In the genomic region with DNA sequence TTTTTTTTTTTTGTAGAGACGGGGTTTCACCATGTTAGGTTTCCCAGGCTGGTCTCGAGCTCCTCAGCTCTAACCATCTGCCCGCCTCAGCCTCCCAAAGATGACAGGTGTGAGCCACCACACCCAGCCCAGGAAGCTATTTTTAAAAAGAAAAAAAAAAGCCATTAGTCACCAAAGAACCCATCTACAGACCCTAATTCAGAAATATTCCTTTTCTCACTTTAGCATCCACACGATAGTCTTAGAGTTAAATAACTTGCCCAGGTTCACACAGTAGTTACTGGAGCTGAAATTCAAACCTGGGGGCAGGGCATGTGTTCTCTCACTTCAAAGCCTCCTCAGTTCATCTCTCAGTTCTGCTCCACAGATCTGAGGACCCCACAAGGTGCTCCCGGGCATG, we compare ENCODE assay signal across 22 cellular contexts.
DNase-seq lines count a peak whose midpoint lies in the region; ATAC-seq and TF ChIP-seq lines count a peak whose summit lies in the region.
"Had no signal": no experiment of that assay in that cellular context is flagged by ENCODE, and none has a peak within 500 bp of the region (broad histone marks: within the 10 kb centered on the region; RNA-seq: fewer than 3 reads in every experiment).

No MANE protein-coding gene starts in this region.

- no peaks in the 10 kb centered on the region for H3K27me3 ChIP-seq in GM06990 (replicated peaks; ENCODE audit: control insufficient read depth, insufficient read depth, low read length)
- H3K27me3 ChIP-seq in upper lobe of right lung = no peaks in the 10 kb centered on the region
- H3K27me3 ChIP-seq: colonic mucosa had no signal

- intact Hi-C loops in upper lobe of right lung (cut with DNase I) = no loop called here

- H3K4me1 Mint-ChIP-seq in T-helper 17 cell = peaks cover 5% of the 10 kb centered on the region

- no peaks in the 10 kb centered on the region for H3K36me3 Mint-ChIP-seq in T-helper 17 cell (ENCODE audit: low read depth)

- peak overlapping the region; percentile 43 for H3K27ac Mint-ChIP-seq in T-helper 17 cell
- H3K27ac Mint-ChIP-seq: T-helper 2 cell treated with Interferon-gamma antibody and Interleukin-4, amounts not matched to agents 5 μg/mL and 100 μg/mL, for 36 hours had no signal

- no peak overlapping the region for H3K4me3 Mint-ChIP-seq in T-helper 17 cell
- H3K4me3 Mint-ChIP-seq: nephron; T-helper 2 cell treated with Interferon-gamma antibody and Interleukin-4, amounts not matched to agents 5 μg/mL and 100 μg/mL, for 36 hours had no signal

- no peaks in the 10 kb centered on the region for H3K9me3 ChIP-seq in T-helper 17 cell (ENCODE audit: control insufficient read depth, low read length, poor library complexity, severe bottlenecking)
- no peaks in the 10 kb centered on the region for H3K9me3 ChIP-seq in upper lobe of right lung
- H3K9me3 ChIP-seq: colonic mucosa, psoas muscle had no signal

- TF ChIP-seq CTCF in GM06990 (IDR thresholded peaks at IDR 0.05; ENCODE audit: insufficient read depth, low read length, poor library complexity, severe bottlenecking) (no peak), upper lobe of right lung (IDR thresholded peaks at IDR 0.05) (no peak), foreskin fibroblast (IDR thresholded peaks at IDR 0.05; ENCODE audit: low read depth, low read length) (no peak)

- H3K4me3 ChIP-seq in GM06990 (replicated peaks; ENCODE audit: low read depth, low read length) (no peak overlapping the region), upper lobe of right lung (no peak overlapping the region), foreskin fibroblast (ENCODE audit: low read depth in 1 of 2, low read length in 2 of 2) (no peak overlapping the region)
- H3K4me3 ChIP-seq: colonic mucosa, GM23248, psoas muscle, smooth muscle cell had no signal

- peak; percentile 71 for DNase-seq in GM06990 (ENCODE audit: extremely low read depth, insufficient read length)
- no peak for DNase-seq in T-helper 17 cell
- DNase-seq in COLO668 (lab: John Stamatoyannopoulos, UW; ENCODE audit: unreplicated experiment) = no peak
- DNase-seq in upper lobe of right lung = no peak
- DNase-seq in foreskin fibroblast = no peak
- DNase-seq: activated gamma-delta T cell treated with Interleukin-2 at 50 U/mL for 16 hours, colonic mucosa, GM23248, hippocampal formation, kidney, mesenchymal stem cell, NCI-H187, NCI-H510A, psoas muscle, SHP77 treated with DMSO at 0.1 percent for 48 hours had no signal

- no peaks in the 10 kb centered on the region for H3K27me3 Mint-ChIP-seq in T-helper 17 cell

- ATAC-seq in GM18861 (IDR thresholded peaks at IDR 0.05; ENCODE audit: unreplicated experiment) (peak; percentile 29), HG02642 (IDR thresholded peaks at IDR 0.05; ENCODE audit: poor library complexity, unreplicated experiment) (peak; percentile 45), T-helper 17 cell (no peak), upper lobe of right lung (no peak), SK-N-SH treated with all-trans-retinoic acid at 6 μM for 48 hours (no peak)
- ATAC-seq: activated CD4-positive, CD25-positive, alpha-beta regulatory T cell treated with anti-CD3 and anti-CD28 coated beads, Interleukin-2, amount 50 U/mL, for 24 hours; psoas muscle had no signal

- H3K27ac ChIP-seq in upper lobe of right lung = no peak overlapping the region
- H3K27ac ChIP-seq: colonic mucosa, GM23248, psoas muscle had no signal

- H3K36me3 ChIP-seq in GM06990 (ENCODE audit: control insufficient read depth, insufficient read depth, low read length) = no peaks in the 10 kb centered on the region
- no peaks in the 10 kb centered on the region for H3K36me3 ChIP-seq in upper lobe of right lung
- H3K36me3 ChIP-seq: colonic mucosa had no signal

- H3K4me1 ChIP-seq in upper lobe of right lung = no peaks in the 10 kb centered on the region
- H3K4me1 ChIP-seq: colonic mucosa had no signal

TF ChIP-seq in SK-N-SH treated with all-trans-retinoic acid at 6 μM for 48 hours, 23 proteins besides CTCF, POLR2A, EP300 and RAD21:
- no peak for TF ChIP-seq BACH2 (CRISPR knock-in tag; IDR thresholded peaks at IDR 0.05; ENCODE audit: borderline replicate concordance)
- no peak for TF ChIP-seq TOX (CRISPR knock-in tag; IDR thresholded peaks at IDR 0.05; ENCODE audit: borderline replicate concordance)
- TF ChIP-seq, protein P1, sequence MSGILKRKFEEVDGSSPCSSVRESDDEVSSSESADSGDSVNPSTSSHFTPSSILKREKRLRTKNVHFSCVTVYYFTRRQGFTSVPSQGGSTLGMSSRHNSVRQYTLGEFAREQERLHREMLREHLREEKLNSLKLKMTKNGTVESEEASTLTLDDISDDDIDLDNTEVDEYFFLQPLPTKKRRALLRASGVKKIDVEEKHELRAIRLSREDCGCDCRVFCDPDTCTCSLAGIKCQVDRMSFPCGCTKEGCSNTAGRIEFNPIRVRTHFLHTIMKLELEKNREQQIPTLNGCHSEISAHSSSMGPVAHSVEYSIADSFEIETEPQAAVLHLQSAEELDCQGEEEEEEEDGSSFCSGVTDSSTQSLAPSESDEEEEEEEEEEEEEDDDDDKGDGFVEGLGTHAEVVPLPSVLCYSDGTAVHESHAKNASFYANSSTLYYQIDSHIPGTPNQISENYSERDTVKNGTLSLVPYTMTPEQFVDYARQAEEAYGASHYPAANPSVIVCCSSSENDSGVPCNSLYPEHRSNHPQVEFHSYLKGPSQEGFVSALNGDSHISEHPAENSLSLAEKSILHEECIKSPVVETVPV (CRISPR knock-in tag; IDR thresholded peaks at IDR 0.05) = no peak
- TF ChIP-seq, protein P2, sequence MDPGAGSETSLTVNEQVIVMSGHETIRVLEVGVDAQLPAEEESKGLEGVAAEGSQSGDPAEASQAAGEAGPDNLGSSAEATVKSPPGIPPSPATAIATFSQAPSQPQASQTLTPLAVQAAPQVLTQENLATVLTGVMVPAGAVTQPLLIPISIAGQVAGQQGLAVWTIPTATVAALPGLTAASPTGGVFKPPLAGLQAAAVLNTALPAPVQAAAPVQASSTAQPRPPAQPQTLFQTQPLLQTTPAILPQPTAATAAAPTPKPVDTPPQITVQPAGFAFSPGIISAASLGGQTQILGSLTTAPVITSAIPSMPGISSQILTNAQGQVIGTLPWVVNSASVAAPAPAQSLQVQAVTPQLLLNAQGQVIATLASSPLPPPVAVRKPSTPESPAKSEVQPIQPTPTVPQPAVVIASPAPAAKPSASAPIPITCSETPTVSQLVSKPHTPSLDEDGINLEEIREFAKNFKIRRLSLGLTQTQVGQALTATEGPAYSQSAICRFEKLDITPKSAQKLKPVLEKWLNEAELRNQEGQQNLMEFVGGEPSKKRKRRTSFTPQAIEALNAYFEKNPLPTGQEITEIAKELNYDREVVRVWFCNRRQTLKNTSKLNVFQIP (CRISPR knock-in tag; IDR thresholded peaks at IDR 0.05; ENCODE audit: borderline replicate concordance, low read depth) = no peak
- TF ChIP-seq ZNF565 (CRISPR knock-in tag; conservative IDR thresholded peaks at IDR 0.05; ENCODE audit: low read depth) = no peak
- no peak for TF ChIP-seq ISL1 (CRISPR knock-in tag; IDR thresholded peaks at IDR 0.05)
- TF ChIP-seq SNAI2 (CRISPR knock-in tag; IDR thresholded peaks at IDR 0.05) = no peak
- TF ChIP-seq, protein P3, sequence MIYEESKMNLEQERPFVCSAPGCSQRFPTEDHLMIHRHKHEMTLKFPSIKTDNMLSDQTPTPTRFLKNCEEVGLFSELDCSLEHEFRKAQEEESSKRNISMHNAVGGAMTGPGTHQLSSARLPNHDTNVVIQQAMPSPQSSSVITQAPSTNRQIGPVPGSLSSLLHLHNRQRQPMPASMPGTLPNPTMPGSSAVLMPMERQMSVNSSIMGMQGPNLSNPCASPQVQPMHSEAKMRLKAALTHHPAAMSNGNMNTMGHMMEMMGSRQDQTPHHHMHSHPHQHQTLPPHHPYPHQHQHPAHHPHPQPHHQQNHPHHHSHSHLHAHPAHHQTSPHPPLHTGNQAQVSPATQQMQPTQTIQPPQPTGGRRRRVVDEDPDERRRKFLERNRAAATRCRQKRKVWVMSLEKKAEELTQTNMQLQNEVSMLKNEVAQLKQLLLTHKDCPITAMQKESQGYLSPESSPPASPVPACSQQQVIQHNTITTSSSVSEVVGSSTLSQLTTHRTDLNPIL (CRISPR knock-in tag; IDR thresholded peaks at IDR 0.05; ENCODE audit: low read depth) = no peak
- no peak for TF ChIP-seq PPARA (CRISPR knock-in tag; IDR thresholded peaks at IDR 0.05; ENCODE audit: borderline replicate concordance)
- no peak for TF ChIP-seq ZFP3 (CRISPR knock-in tag; IDR thresholded peaks at IDR 0.05)
- TF ChIP-seq ARNTL (CRISPR knock-in tag; IDR thresholded peaks at IDR 0.05; ENCODE audit: borderline replicate concordance, low read depth) = no peak
- TF ChIP-seq, protein P4, sequence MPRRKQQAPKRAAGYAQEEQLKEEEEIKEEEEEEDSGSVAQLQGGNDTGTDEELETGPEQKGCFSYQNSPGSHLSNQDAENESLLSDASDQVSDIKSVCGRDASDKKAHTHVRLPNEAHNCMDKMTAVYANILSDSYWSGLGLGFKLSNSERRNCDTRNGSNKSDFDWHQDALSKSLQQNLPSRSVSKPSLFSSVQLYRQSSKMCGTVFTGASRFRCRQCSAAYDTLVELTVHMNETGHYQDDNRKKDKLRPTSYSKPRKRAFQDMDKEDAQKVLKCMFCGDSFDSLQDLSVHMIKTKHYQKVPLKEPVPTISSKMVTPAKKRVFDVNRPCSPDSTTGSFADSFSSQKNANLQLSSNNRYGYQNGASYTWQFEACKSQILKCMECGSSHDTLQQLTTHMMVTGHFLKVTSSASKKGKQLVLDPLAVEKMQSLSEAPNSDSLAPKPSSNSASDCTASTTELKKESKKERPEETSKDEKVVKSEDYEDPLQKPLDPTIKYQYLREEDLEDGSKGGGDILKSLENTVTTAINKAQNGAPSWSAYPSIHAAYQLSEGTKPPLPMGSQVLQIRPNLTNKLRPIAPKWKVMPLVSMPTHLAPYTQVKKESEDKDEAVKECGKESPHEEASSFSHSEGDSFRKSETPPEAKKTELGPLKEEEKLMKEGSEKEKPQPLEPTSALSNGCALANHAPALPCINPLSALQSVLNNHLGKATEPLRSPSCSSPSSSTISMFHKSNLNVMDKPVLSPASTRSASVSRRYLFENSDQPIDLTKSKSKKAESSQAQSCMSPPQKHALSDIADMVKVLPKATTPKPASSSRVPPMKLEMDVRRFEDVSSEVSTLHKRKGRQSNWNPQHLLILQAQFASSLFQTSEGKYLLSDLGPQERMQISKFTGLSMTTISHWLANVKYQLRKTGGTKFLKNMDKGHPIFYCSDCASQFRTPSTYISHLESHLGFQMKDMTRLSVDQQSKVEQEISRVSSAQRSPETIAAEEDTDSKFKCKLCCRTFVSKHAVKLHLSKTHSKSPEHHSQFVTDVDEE (CRISPR knock-in tag; IDR thresholded peaks at IDR 0.05) = no peak

Comparison
In these comparisons a context has a peak if more than half of its experiments do, and no peak if none do; other contexts are left out.
1. ATAC-seq: peak in GM18861 (single experiment) and HG02642 (single experiment); none in T-helper 17 cell (single experiment), upper lobe of right lung (single experiment) and SK-N-SH treated with all-trans-retinoic acid at 6 μM for 48 hours (single experiment).